In the genomic region with DNA sequence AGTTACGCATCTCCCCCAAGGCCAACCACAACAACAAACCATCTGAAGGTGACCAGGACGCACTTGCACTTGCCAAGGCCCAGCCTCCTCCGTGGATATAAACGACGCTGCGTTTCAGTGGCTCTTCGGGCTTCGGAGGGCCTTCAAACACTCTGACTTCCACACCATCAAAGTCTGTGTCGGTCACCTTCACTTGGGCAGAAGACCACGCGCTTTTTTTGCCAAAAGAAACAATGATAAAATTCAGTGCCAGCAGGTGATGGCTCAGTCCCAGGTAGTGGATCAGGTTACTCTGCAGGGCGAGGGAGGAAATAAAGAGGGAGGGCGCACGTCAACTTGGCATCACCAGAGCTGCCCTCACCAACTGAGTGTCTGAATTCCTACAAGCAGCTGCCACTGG, we compare ENCODE assay signal across 2 cellular contexts.
TF ChIP-seq lines count a peak whose summit lies in the region.

No MANE protein-coding gene starts in this region.

TF ChIP-seq in GM23338, 12 proteins besides CTCF, POLR2A, EP300 and RAD21:
- TF ChIP-seq ETS1 (IDR thresholded peaks at IDR 0.05) (no peak), ZNF462 (CRISPR knock-in tag; IDR thresholded peaks at IDR 0.05) (no peak), NANOG (IDR thresholded peaks at IDR 0.05; ENCODE audit: borderline replicate concordance) (no peak), EZH2 (IDR thresholded peaks at IDR 0.05; ENCODE audit: low read depth, unreplicated experiment) (no peak), CREB1 (CRISPR knock-in tag; IDR thresholded peaks at IDR 0.05; ENCODE audit: low read depth) (no peak), JUNB (IDR thresholded peaks at IDR 0.05; ENCODE audit: unreplicated experiment) (no peak), REST (IDR thresholded peaks at IDR 0.05; ENCODE audit: unreplicated experiment) (no peak), ZNF114 (CRISPR knock-in tag; IDR thresholded peaks at IDR 0.05) (no peak)
TF ChIP-seq in GM23338: peak in this region for 0.

TF ChIP-seq in WTC11, 78 proteins besides CTCF, POLR2A, EP300 and RAD21 (continued from another document):
- TF ChIP-seq, protein P1, sequence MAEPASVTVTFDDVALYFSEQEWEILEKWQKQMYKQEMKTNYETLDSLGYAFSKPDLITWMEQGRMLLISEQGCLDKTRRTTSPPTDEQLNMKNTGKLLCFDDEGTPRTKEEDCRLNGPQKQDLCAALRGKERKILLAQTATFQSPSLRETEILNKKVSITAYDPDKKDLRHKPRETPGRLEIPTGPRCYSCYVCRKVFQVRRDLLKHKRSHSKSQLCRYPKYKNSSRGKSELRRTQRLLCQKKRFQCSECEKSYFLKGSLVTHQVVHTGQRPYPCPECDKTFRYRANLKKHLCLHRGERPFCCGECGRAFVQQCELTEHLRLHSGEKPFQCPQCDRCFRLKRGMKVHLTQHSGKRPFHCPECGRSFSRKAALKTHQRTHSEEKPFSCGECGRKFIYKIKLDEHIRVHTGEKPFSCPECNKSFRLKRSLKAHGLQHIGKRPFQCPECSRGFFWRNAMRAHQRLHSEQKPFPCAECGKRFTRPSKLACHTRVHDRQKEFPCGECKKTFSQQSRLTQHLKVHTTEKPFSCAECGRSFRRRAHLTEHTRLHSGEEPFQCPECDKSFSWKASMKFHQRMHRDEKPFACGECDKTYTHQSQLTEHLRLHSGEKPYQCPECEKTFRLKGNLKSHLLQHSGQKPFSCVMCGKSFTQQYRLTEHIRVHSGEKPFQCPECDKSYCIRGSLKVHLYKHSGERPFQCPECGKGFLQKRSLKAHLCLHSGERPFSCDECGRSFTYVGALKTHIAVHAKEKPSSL (CRISPR knock-in tag; conservative IDR thresholded peaks at IDR 0.05) = no peak
- TF ChIP-seq NFE2L1 (CRISPR knock-in tag; IDR thresholded peaks at IDR 0.05) (no peak), MXD4 (CRISPR knock-in tag; IDR thresholded peaks at IDR 0.05; ENCODE audit: borderline replicate concordance) (no peak), FOXP1 (CRISPR knock-in tag; IDR thresholded peaks at IDR 0.05; ENCODE audit: borderline replicate concordance) (no peak), HMGA2 (CRISPR knock-in tag; IDR thresholded peaks at IDR 0.05) (no peak), IRF1 (CRISPR knock-in tag; IDR thresholded peaks at IDR 0.05) (no peak), RELA (CRISPR knock-in tag; IDR thresholded peaks at IDR 0.05; ENCODE audit: borderline replicate concordance) (no peak), ATF6 (CRISPR knock-in tag; IDR thresholded peaks at IDR 0.05) (no peak), NFATC4 (CRISPR knock-in tag; IDR thresholded peaks at IDR 0.05) (no peak), ZNF671 (CRISPR knock-in tag; IDR thresholded peaks at IDR 0.05) (no peak), ZNF532 (CRISPR knock-in tag; IDR thresholded peaks at IDR 0.05; ENCODE audit: borderline replicate concordance) (no peak)
